In the genomic region with DNA sequence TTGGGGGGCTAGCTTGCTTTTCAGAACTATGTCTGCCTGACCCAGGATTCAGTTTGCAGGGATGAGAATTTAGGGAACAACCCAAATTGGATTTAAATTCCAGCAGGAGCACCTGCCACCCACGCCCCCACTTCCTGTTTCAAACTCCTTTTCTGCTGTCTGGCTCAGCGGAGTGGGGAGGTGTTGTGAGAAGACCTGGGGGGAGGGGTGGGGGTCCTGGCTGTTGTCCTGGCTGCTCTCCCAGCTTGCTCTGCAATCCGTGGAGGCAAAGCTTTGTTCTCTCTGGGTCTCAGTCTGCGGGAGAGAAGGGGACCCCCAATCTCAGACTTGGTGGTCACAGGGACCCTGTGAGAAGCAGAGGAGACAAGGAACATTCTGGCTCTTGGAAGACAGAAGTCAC, we compare ENCODE assay signal across 26 cellular contexts.
"Had no signal": no experiment of that assay in that cellular context is flagged by ENCODE, and none has a peak within 500 bp of the region (broad histone marks: within the 10 kb centered on the region; RNA-seq: fewer than 3 reads in every experiment).

No MANE protein-coding gene starts in this region.

- DNase-seq: activated CD4-positive, alpha-beta T cell treated with anti-CD3 and anti-CD28 coated beads, Interleukin-2, amount 10 ng/mL, durations not matched to agents 24 days and 14 days; activated CD4-positive, alpha-beta T cell treated with anti-CD3 and anti-CD28 coated beads, Interleukin-2, amount 50 U/mL, for 48 hours; activated CD4-positive, CD25-positive, alpha-beta regulatory T cell treated with anti-CD3 and anti-CD28 coated beads, Interleukin-2, amount 50 U/mL, for 72 hours; activated naive CD4-positive, alpha-beta T cell; activated naive CD8-positive, alpha-beta T cell treated with anti-CD3 and anti-CD28 coated beads, Interleukin-2, amount 50 U/mL, for 24 hours; activated T-cell treated with anti-CD3 and anti-CD28 coated beads for 4 hours; activated T-cell treated with anti-CD3 and anti-CD28 coated beads, Interleukin-2, amount 50 U/mL, for 72 hours; amniotic stem cell; body of pancreas; central memory CD4-positive, alpha-beta T cell; MG63; NCI-H1105; NCI-H1436; NCI-H187; NCI-H2081; NCI-H446; NCI-H524; PC-3; SHP77; SW 1271 had no signal

- H3K36me3 Mint-ChIP-seq: activated naive CD4-positive, alpha-beta T cell treated with anti-CD3 and anti-CD28 coated beads, Interleukin-2, amount 50 U/mL, for 72 hours had no signal

- H3K27ac ChIP-seq: ascending aorta, body of pancreas, SJSA1 had no signal

- H3K4me3 Mint-ChIP-seq: activated CD4-positive, alpha-beta T cell treated with anti-CD3 and anti-CD28 coated beads, Interleukin-2, amount 10 ng/mL, durations not matched to agents 24 days and 14 days; activated naive CD8-positive, alpha-beta T cell treated with anti-CD3 and anti-CD28 coated beads, Interleukin-2, amount 50 U/mL, for 24 hours; activated T-cell treated with anti-CD3 and anti-CD28 coated beads, Interleukin-2, amount 50 U/mL, for 72 hours; T-helper 2 cell treated with Interferon-gamma antibody and Interleukin-4, amounts not matched to agents 5 μg/mL and 100 μg/mL, for 36 hours had no signal

- H3K4me1 Mint-ChIP-seq: activated CD4-positive, alpha-beta T cell treated with anti-CD3 and anti-CD28 coated beads, Interleukin-2, amount 10 ng/mL, durations not matched to agents 24 days and 14 days; activated naive CD8-positive, alpha-beta T cell treated with anti-CD3 and anti-CD28 coated beads, Interleukin-2, amount 50 U/mL, for 24 hours had no signal

- H3K9me3 Mint-ChIP-seq: activated CD4-positive, alpha-beta T cell treated with anti-CD3 and anti-CD28 coated beads, Interleukin-2, amount 10 ng/mL, durations not matched to agents 24 days and 14 days; activated naive CD8-positive, alpha-beta T cell treated with anti-CD3 and anti-CD28 coated beads, Interleukin-2, amount 50 U/mL, for 24 hours; activated T-cell treated with anti-CD3 and anti-CD28 coated beads, Interleukin-2, amount 50 U/mL, for 72 hours; activated T-helper 2 cell treated with anti-CD3 and anti-CD28 coated beads, Interferon-gamma antibody, Interleukin-2, Interleukin-4, amounts not matched to agents 10 μg/mL and 5 μg/mL and 100 μg/mL, durations not matched to agents 14 hours and 24 hours and 36 hours had no signal

- H3K4me1 ChIP-seq: ascending aorta, body of pancreas, SJSA1 had no signal

- H3K27me3 Mint-ChIP-seq: activated CD4-positive, alpha-beta T cell treated with anti-CD3 and anti-CD28 coated beads, Interleukin-2, amount 10 ng/mL, durations not matched to agents 24 days and 14 days had no signal

- ATAC-seq: activated naive CD4-positive, alpha-beta T cell treated with anti-CD3 and anti-CD28 coated beads, Interleukin-2, amount 50 U/mL, for 72 hours; activated naive CD8-positive, alpha-beta T cell treated with anti-CD3 and anti-CD28 coated beads, Interleukin-2, amount 50 U/mL, for 24 hours; activated T-cell treated with anti-CD3 and anti-CD28 coated beads, Interleukin-2, amount 50 U/mL, for 72 hours; body of pancreas; PC-3; SK-N-SH treated with all-trans-retinoic acid at 6 μM for 48 hours had no signal

- H3K27ac Mint-ChIP-seq: activated CD4-positive, alpha-beta T cell treated with anti-CD3 and anti-CD28 coated beads, Interleukin-2, amount 10 ng/mL, durations not matched to agents 24 days and 14 days; activated naive CD4-positive, alpha-beta T cell treated with anti-CD3 and anti-CD28 coated beads, Interleukin-2, amount 50 U/mL, for 72 hours; activated naive CD8-positive, alpha-beta T cell treated with anti-CD3 and anti-CD28 coated beads, Interleukin-2, amount 50 U/mL, for 24 hours; activated T-cell treated with anti-CD3 and anti-CD28 coated beads, Interleukin-2, amount 50 U/mL, for 72 hours; activated T-helper 2 cell treated with anti-CD3 and anti-CD28 coated beads, Interferon-gamma antibody, Interleukin-2, Interleukin-4, amounts not matched to agents 10 μg/mL and 5 μg/mL and 100 μg/mL, durations not matched to agents 14 hours and 24 hours and 36 hours; T-helper 2 cell treated with Interferon-gamma antibody and Interleukin-4, amounts not matched to agents 5 μg/mL and 100 μg/mL, for 36 hours had no signal

- H3K36me3 ChIP-seq: ascending aorta, MG63, SJSA1 had no signal

- H3K4me3 ChIP-seq: ascending aorta, body of pancreas, MG63, SJSA1 had no signal

- H3K27me3 ChIP-seq: ascending aorta, body of pancreas, MG63, SJSA1 had no signal

- H3K9me3 ChIP-seq: ascending aorta, body of pancreas, MG63, SJSA1 had no signal
